Comparison of ENCODE assay signal across 1 cellular context in genomic region chr9:113387560-113388230, GRCh38.
TF ChIP-seq lines count a peak whose summit lies in the region.

No MANE protein-coding gene starts in this region.

TF ChIP-seq in HepG2, 621 proteins besides CTCF, POLR2A, EP300 and RAD21 (continued from another document and continues in another):
- TF ChIP-seq ZNF775 (CRISPR knock-in tag; IDR thresholded peaks at IDR 0.05; ENCODE audit: borderline replicate concordance) (no peak), ZBTB37 (CRISPR knock-in tag; IDR thresholded peaks at IDR 0.05) (peak; percentile 61; the same call in 1 of the 2 replicates), HHEX (CRISPR knock-in tag; IDR thresholded peaks at IDR 0.05) (no peak; the same call in 1 of the 2 replicates), RFXAP (CRISPR knock-in tag; IDR thresholded peaks at IDR 0.05; ENCODE audit: borderline replicate concordance) (peak; percentile 89), KAT8 (CRISPR knock-in tag; IDR thresholded peaks at IDR 0.05) (peak; percentile 78; the same call in 1 of the 2 replicates), PAX8 (CRISPR knock-in tag; IDR thresholded peaks at IDR 0.05; ENCODE audit: borderline replicate concordance) (no peak), FOXJ3 (CRISPR knock-in tag; IDR thresholded peaks at IDR 0.05; ENCODE audit: borderline replicate concordance) (peak; percentile 58; the same call in 1 of the 2 replicates), ZNF883 (CRISPR knock-in tag; IDR thresholded peaks at IDR 0.05; ENCODE audit: not compliant biosample characterization) (peak; percentile 56), PLRG1 (conservative IDR thresholded peaks at IDR 0.05) (no peak), BHLHE40 (IDR thresholded peaks at IDR 0.05; ENCODE audit: low read length) (no peak), ZSCAN20 (CRISPR knock-in tag; IDR thresholded peaks at IDR 0.05; ENCODE audit: borderline replicate concordance) (no peak), TIGD3 (CRISPR knock-in tag; IDR thresholded peaks at IDR 0.05; ENCODE audit: borderline replicate concordance) (no peak), ASH2L (IDR thresholded peaks at IDR 0.05; ENCODE audit: insufficient read length, low read depth, low read length) (peak; percentile 92), ZNF558 (CRISPR knock-in tag; IDR thresholded peaks at IDR 0.05; ENCODE audit: borderline replicate concordance) (no peak), ZZZ3 (CRISPR knock-in tag; IDR thresholded peaks at IDR 0.05; ENCODE audit: borderline replicate concordance) (no peak), SRSF1 (optimal IDR thresholded peaks at IDR 0.05; ENCODE audit: low read depth, low read length) (no peak), MIER3 (CRISPR knock-in tag; IDR thresholded peaks at IDR 0.05; ENCODE audit: borderline replicate concordance) (no peak; the same call in 1 of the 2 replicates), ZNF142 (CRISPR knock-in tag; IDR thresholded peaks at IDR 0.05) (no peak), TARDBP (CRISPR knock-in tag; IDR thresholded peaks at IDR 0.05) (peak; percentile 58; the same call in 1 of the 2 replicates), KDM3A (CRISPR knock-in tag; IDR thresholded peaks at IDR 0.05; ENCODE audit: low read depth) (no peak), ZNF256 (CRISPR knock-in tag; conservative IDR thresholded peaks at IDR 0.05) (no peak; the same call in 1 of the 2 replicates), HINFP (CRISPR knock-in tag; IDR thresholded peaks at IDR 0.05; ENCODE audit: low read depth) (no peak), ZNF614 (CRISPR knock-in tag; IDR thresholded peaks at IDR 0.05; ENCODE audit: borderline replicate concordance) (no peak), ZSCAN31 (CRISPR knock-in tag; IDR thresholded peaks at IDR 0.05; ENCODE audit: low read depth) (peak; percentile 81), ZFP41 (CRISPR knock-in tag; IDR thresholded peaks at IDR 0.05; ENCODE audit: borderline replicate concordance) (no peak), REPIN1 (CRISPR knock-in tag; IDR thresholded peaks at IDR 0.05; ENCODE audit: borderline replicate concordance, low read depth) (peak; percentile 42; the same call in 1 of the 2 replicates), ZNF460 (CRISPR knock-in tag; IDR thresholded peaks at IDR 0.05; ENCODE audit: borderline replicate concordance) (peak; percentile 58; the same call in 1 of the 2 replicates), GPBP1L1 (CRISPR knock-in tag; IDR thresholded peaks at IDR 0.05) (no peak), TOPORS (CRISPR knock-in tag; IDR thresholded peaks at IDR 0.05) (0 out of 2 replicates have a peak, but pooled peaks have one; percentile 66), RELA (CRISPR knock-in tag; IDR thresholded peaks at IDR 0.05) (no peak), NRL (CRISPR knock-in tag; IDR thresholded peaks at IDR 0.05; ENCODE audit: borderline replicate concordance) (no peak; the same call in 1 of the 2 replicates), ZNF549 (CRISPR knock-in tag; IDR thresholded peaks at IDR 0.05) (no peak), ZNF431 (CRISPR knock-in tag; IDR thresholded peaks at IDR 0.05; ENCODE audit: borderline replicate concordance, low read depth) (peak; percentile 63; the same call in 1 of the 2 replicates), FOXO1 (CRISPR knock-in tag; IDR thresholded peaks at IDR 0.05) (no peak), RXRB (CRISPR knock-in tag; IDR thresholded peaks at IDR 0.05; ENCODE audit: borderline replicate concordance) (peak; percentile 94), ZNF619 (CRISPR knock-in tag; IDR thresholded peaks at IDR 0.05) (no peak), ZNF296 (CRISPR knock-in tag; conservative IDR thresholded peaks at IDR 0.05) (no peak), IKZF4 (CRISPR knock-in tag; IDR thresholded peaks at IDR 0.05; ENCODE audit: borderline replicate concordance, low read depth, not compliant biosample characterization) (no peak), SMYD3 (CRISPR knock-in tag; IDR thresholded peaks at IDR 0.05) (0 out of 2 replicates have a peak, but pooled peaks have one; percentile 23), CCDC6 (CRISPR knock-in tag; IDR thresholded peaks at IDR 0.05) (peak; percentile 31; the same call in 1 of the 2 replicates), DPF2 (CRISPR knock-in tag; IDR thresholded peaks at IDR 0.05; ENCODE audit: borderline replicate concordance, low read depth) (no peak), IRF2 (CRISPR knock-in tag; IDR thresholded peaks at IDR 0.05) (peak; percentile 59; the same call in 1 of the 2 replicates)
- TF ChIP-seq, protein P1, sequence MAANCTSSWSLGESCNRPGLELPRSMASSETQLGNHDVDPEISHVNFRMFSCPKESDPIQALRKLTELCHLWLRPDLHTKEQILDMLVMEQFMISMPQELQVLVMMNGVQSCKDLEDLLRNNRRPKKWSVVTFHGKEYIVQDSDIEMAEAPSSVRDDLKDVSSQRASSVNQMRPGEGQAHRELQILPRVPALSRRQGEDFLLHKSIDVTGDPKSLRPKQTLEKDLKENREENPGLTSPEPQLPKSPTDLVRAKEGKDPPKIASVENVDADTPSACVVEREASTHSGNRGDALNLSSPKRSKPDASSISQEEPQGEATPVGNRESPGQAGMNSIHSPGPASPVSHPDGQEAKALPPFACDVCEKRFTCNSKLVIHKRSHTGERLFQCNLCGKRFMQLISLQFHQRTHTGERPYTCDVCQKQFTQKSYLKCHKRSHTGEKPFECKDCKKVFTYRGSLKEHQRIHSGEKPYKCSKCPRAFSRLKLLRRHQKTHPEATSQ (CRISPR knock-in tag; IDR thresholded peaks at IDR 0.05; ENCODE audit: borderline replicate concordance), result peak; percentile 59; the same call in 1 of the 2 replicates
- TF ChIP-seq, protein P2, sequence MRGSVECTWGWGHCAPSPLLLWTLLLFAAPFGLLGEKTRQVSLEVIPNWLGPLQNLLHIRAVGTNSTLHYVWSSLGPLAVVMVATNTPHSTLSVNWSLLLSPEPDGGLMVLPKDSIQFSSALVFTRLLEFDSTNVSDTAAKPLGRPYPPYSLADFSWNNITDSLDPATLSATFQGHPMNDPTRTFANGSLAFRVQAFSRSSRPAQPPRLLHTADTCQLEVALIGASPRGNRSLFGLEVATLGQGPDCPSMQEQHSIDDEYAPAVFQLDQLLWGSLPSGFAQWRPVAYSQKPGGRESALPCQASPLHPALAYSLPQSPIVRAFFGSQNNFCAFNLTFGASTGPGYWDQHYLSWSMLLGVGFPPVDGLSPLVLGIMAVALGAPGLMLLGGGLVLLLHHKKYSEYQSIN (CRISPR knock-in tag; IDR thresholded peaks at IDR 0.05; ENCODE audit: borderline replicate concordance), result no peak
- TF ChIP-seq, protein P3, sequence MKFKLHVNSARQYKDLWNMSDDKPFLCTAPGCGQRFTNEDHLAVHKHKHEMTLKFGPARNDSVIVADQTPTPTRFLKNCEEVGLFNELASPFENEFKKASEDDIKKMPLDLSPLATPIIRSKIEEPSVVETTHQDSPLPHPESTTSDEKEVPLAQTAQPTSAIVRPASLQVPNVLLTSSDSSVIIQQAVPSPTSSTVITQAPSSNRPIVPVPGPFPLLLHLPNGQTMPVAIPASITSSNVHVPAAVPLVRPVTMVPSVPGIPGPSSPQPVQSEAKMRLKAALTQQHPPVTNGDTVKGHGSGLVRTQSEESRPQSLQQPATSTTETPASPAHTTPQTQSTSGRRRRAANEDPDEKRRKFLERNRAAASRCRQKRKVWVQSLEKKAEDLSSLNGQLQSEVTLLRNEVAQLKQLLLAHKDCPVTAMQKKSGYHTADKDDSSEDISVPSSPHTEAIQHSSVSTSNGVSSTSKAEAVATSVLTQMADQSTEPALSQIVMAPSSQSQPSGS (CRISPR knock-in tag; IDR thresholded peaks at IDR 0.05), result peak; percentile 77
